8 cellular contexts compared by ENCODE assay signal in genomic region chr12:133181238-133181959, GRCh38. TPM values are rescaled to one million over a fixed set of nuclear protein-coding genes. Genes with fewer than 3 reads are reported as not detected.
DNase-seq lines count a peak whose midpoint lies in the region; ATAC-seq, FAIRE-seq and TF ChIP-seq lines count a peak whose summit lies in the region.

Gene ZNF268 (plus strand): TSS chr12:133181495. CDS start chr12:133181998, 503 bp downstream.

- no peaks in the 10 kb centered on the region for H3K27me3 Mint-ChIP-seq in dendritic cell treated with granulocyte-macrophage colony-stimulating factor and Interleukin-4, amounts not matched to agents 40 ng/mL and 50 ng/mL, for 4 days

- TF ChIP-seq CTCF in left lung (IDR thresholded peaks at IDR 0.05): peak; percentile 64 to 76

- H4K20me1 ChIP-seq in BLaER1 treated with 17β-estradiol and CSF1 and Interleukin-3, amounts not matched to agents 10 nM and 100 nM: no peaks in the 10 kb centered on the region

- peak within 1 kb of the TSS; percentile 82 to 94 (median 89) for H3K4me2 ChIP-seq in BLaER1 treated with 17β-estradiol and CSF1 and Interleukin-3, amounts not matched to agents 10 nM and 100 nM

- peak; percentile 80 for DNase-seq in GM19239 (ENCODE audit: insufficient read length, low spot score)
- peak; percentile 46 for DNase-seq in NCI-H524 treated with DMSO at 0.1 percent for 48 hours (lab: John Stamatoyannopoulos, UW)
- peak; percentile 84 for DNase-seq in activated CD4-positive, alpha-beta T cell treated with anti-CD3 and anti-CD28 coated beads, Interleukin-2, amount 50 U/mL, for 1 hour
- peak; percentile 92 to 93 for DNase-seq in left lung
- DNase-seq in stimulated activated CD4-positive, alpha-beta T cell treated with anti-CD3 and anti-CD28 coated beads, Interleukin-2, amount 100 ng/mL, for 48 hours: peak; percentile 90 to 93

- peak within 1 kb of the TSS; percentile 78 to 91 (median 85) for H3K27ac ChIP-seq in BLaER1 treated with 17β-estradiol and CSF1 and Interleukin-3, amounts not matched to agents 10 nM and 100 nM
- H3K27ac ChIP-seq in left lung: peak within 1 kb of the TSS; percentile 34 to 68

- H3K4me3 Mint-ChIP-seq in dendritic cell treated with granulocyte-macrophage colony-stimulating factor and Interleukin-4, amounts not matched to agents 40 ng/mL and 50 ng/mL, for 4 days: peak within 1 kb of the TSS; percentile 91

- H3K4me1 Mint-ChIP-seq in dendritic cell treated with granulocyte-macrophage colony-stimulating factor and Interleukin-4, amounts not matched to agents 40 ng/mL and 50 ng/mL, for 4 days (ENCODE audit: low read depth): peaks cover 10% of the 10 kb centered on the region

- peak within 1 kb of the TSS; percentile 86 to 94 (median 89) for H3K9ac ChIP-seq in BLaER1 treated with 17β-estradiol and CSF1 and Interleukin-3, amounts not matched to agents 10 nM and 100 nM

- H3K9me3 Mint-ChIP-seq in dendritic cell treated with granulocyte-macrophage colony-stimulating factor and Interleukin-4, amounts not matched to agents 40 ng/mL and 50 ng/mL, for 4 days: peaks cover 72% of the 10 kb centered on the region

- H3K27me3 ChIP-seq in BLaER1 treated with 17β-estradiol and CSF1 and Interleukin-3, amounts not matched to agents 10 nM and 100 nM: no peaks in the 10 kb centered on the region
- no peaks in the 10 kb centered on the region for H3K27me3 ChIP-seq in left lung

- FAIRE-seq in GM19239 (lab: Jason Lieb, UNC): peak; percentile 96

- intact Hi-C loops in dendritic cell treated with granulocyte-macrophage colony-stimulating factor and Interleukin-4, amounts not matched to agents 40 ng/mL and 50 ng/mL, for 4 days (cut with micrococcal nuclease): loop anchor here (1.0 kb wide), 3 partner anchors 51 to 195 kb away; partner anchors contain the start of genes ZNF10, ZNF140, ZNF26 and ZNF891
- intact Hi-C loops in left lung (cut with DNase I): no loop called here

- peaks cover 39 to 48% (median 42%) of the 10 kb centered on the region in 11 experiments for H3K36me3 ChIP-seq in BLaER1 treated with 17β-estradiol and CSF1 and Interleukin-3, amounts not matched to agents 10 nM and 100 nM
- H3K36me3 ChIP-seq in left lung: peaks cover 0 to 39% of the 10 kb centered on the region in 2 donors

- ATAC-seq in HG03457 (IDR thresholded peaks at IDR 0.05; ENCODE audit: unreplicated experiment): peak; percentile 92
- peak; percentile 100 for ATAC-seq in left lung

- peak within 1 kb of the TSS; percentile 75 to 98 (median 90) for H3K4me3 ChIP-seq in BLaER1 treated with 17β-estradiol and CSF1 and Interleukin-3, amounts not matched to agents 10 nM and 100 nM
- H3K4me3 ChIP-seq in left lung: peak within 1 kb of the TSS; percentile 74 to 90

- H3K9me3 ChIP-seq in BLaER1 treated with 17β-estradiol and CSF1 and Interleukin-3, amounts not matched to agents 10 nM and 100 nM (replicated peaks in 1 of 11): peaks cover 89 to 100% (median 98%) of the 10 kb centered on the region in 11 experiments
- peaks cover 0 to 87% of the 10 kb centered on the region in 2 donors for H3K9me3 ChIP-seq in left lung

- H3K36me3 Mint-ChIP-seq in dendritic cell treated with granulocyte-macrophage colony-stimulating factor and Interleukin-4, amounts not matched to agents 40 ng/mL and 50 ng/mL, for 4 days (ENCODE audit: low read depth): peaks cover 53% of the 10 kb centered on the region

- H3K27ac Mint-ChIP-seq in dendritic cell treated with granulocyte-macrophage colony-stimulating factor and Interleukin-4, amounts not matched to agents 40 ng/mL and 50 ng/mL, for 4 days: peak within 1 kb of the TSS; percentile 86

- H3K4me1 ChIP-seq in BLaER1 treated with 17β-estradiol and CSF1 and Interleukin-3, amounts not matched to agents 10 nM and 100 nM: peaks cover 6 to 10% (median 8%) of the 10 kb centered on the region in 10 experiments; a peak in 15 of 20 replicates
- H3K4me1 ChIP-seq in left lung: peaks cover 0 to 6% of the 10 kb centered on the region in 2 donors

RNA-seq across cellular contexts. Expression of gene ZNF268, which starts in this region (rescaled TPM):
- 10 to 100 TPM; 19.2 to 20.9 TPM for total RNA-seq in left lung

Comparison
In these comparisons a context has a peak if more than half of its experiments do, and no peak if none do; other contexts are left out.
1. Peak in every context shown above with its lines: DNase-seq, ATAC-seq, H3K4me3 ChIP-seq and H3K27ac ChIP-seq.